In genomic region chr5:95087819-95088317, GRCh38 we compare ENCODE assay signal across 8 cellular contexts.
DNase-seq lines count a peak whose midpoint lies in the region; ATAC-seq, FAIRE-seq and TF ChIP-seq lines count a peak whose summit lies in the region.

No MANE protein-coding gene starts in this region.

- no peaks in the 10 kb centered on the region for H3K4me1 ChIP-seq in lower lobe of right lung

- TF ChIP-seq CTCF in lower lobe of right lung (IDR thresholded peaks at IDR 0.05), result no peak
- no peak for TF ChIP-seq CTCF in D721Med (IDR thresholded peaks at IDR 0.05; ENCODE audit: insufficient read depth, missing control alignments)
- TF ChIP-seq CTCF in brain microvascular endothelial cell (IDR thresholded peaks at IDR 0.05; ENCODE audit: low read depth, low read length, missing control alignments), result no peak

- H3K27me3 ChIP-seq in lower lobe of right lung (ENCODE audit: low read depth), result no peaks in the 10 kb centered on the region
- H3K27me3 ChIP-seq in brain microvascular endothelial cell (replicated peaks), result no peaks in the 10 kb centered on the region

- ATAC-seq in GM18511 (IDR thresholded peaks at IDR 0.05; ENCODE audit: unreplicated experiment) (peak; percentile 85), GM21529 (IDR thresholded peaks at IDR 0.05; ENCODE audit: unreplicated experiment) (peak; percentile 85), HG03469 (IDR thresholded peaks at IDR 0.05; ENCODE audit: unreplicated experiment) (peak; percentile 69), lower lobe of right lung (peak in 1 of 2 donors; percentile 11)

- no peak for DNase-seq in lower lobe of right lung
- DNase-seq in amniotic stem cell (lab: John Stamatoyannopoulos, UW), result no peak
- DNase-seq in activated CD4-positive, CD25-positive, alpha-beta regulatory T cell treated with anti-CD3 and anti-CD28 coated beads, Interleukin-2, amount 50 U/mL, for 72 hours, result no peak
- DNase-seq in D721Med (ENCODE audit: insufficient read length, low spot score), result no peak
- no peak for DNase-seq in brain microvascular endothelial cell

- FAIRE-seq in D721Med (lab: Jason Lieb, UNC), result no peak

- intact Hi-C loops in lower lobe of right lung (cut with DNase I), result no loop called here

- no peak overlapping the region for H3K4me3 ChIP-seq in lower lobe of right lung
- no peak overlapping the region for H3K4me3 ChIP-seq in brain microvascular endothelial cell (ENCODE audit: low read depth, low read length)

- no peaks in the 10 kb centered on the region for H3K9me3 ChIP-seq in lower lobe of right lung

- H3K27ac ChIP-seq in lower lobe of right lung (peak overlapping the region; percentile 54), brain microvascular endothelial cell (no peak overlapping the region)

- H3K36me3 ChIP-seq in lower lobe of right lung, result no peaks in the 10 kb centered on the region
- H3K36me3 ChIP-seq in brain microvascular endothelial cell (replicated peaks), result no peaks in the 10 kb centered on the region

- in situ Hi-C loops in brain microvascular endothelial cell (cut with HindIII; ENCODE audit: low pct_ligation_motif_present, low sequenced_read_pairs), result no loop called here
